23 cellular contexts compared by ENCODE assay signal in the genomic region with DNA sequence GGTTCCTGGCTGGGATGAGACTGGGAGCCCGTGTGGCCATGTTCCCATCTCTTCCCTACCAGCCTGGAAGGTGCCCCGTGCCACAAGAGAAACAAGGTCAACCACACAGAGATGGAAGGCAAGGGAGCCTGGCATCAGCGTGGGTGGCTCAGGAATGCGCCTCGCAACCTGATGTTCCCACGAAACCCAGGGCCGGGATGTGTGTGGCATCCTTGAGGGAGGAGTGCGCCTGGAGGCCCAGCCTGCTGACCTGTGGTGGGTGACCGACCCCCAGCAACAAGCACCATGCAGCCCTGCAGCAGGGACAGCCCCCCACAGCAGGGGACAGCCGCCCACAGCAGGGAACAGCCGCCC.
DNase-seq lines count a peak whose midpoint lies in the region; ATAC-seq lines count a peak whose summit lies in the region.
"Had no signal": no experiment of that assay in that cellular context is flagged by ENCODE, and none has a peak within 500 bp of the region (broad histone marks: within the 10 kb centered on the region; RNA-seq: fewer than 3 reads in every experiment).

No MANE protein-coding gene starts in this region.

- ATAC-seq in naive B cell (ENCODE audit: low read depth in 2 of 2) (no peak), GM18868 (IDR thresholded peaks at IDR 0.05; ENCODE audit: unreplicated experiment) (no peak)
- ATAC-seq: A549; activated CD8-positive, alpha-beta T cell treated with anti-CD3 and anti-CD28 coated beads, Interleukin-2, amount 10 ng/mL, durations not matched to agents 7 days and 5 days; activated T-cell treated with anti-CD3 and anti-CD28 coated beads, Interleukin-2, amount 50 U/mL, for 72 hours; stimulated activated effector memory CD8-positive, alpha-beta T cell treated with anti-CD3 and anti-CD28 coated beads, Interleukin-12 subunit alpha, Interleukin-12 subunit beta, amount 100 ng/mL, for 72 hours had no signal

- H3K27ac ChIP-seq in BLaER1 treated with 17β-estradiol and CSF1 and Interleukin-3, amounts not matched to agents 10 nM and 100 nM = no peak overlapping the region
- H3K27ac ChIP-seq in caudate nucleus (ENCODE audit: low read depth, low read length) = no peak overlapping the region
- H3K27ac ChIP-seq: A549, C4-2B, epithelial cell of prostate, parathyroid adenoma, suprapubic skin, vagina, WERI-Rb-1 had no signal

- H3K4me1 Mint-ChIP-seq in activated CD4-positive, alpha-beta T cell treated with anti-CD3 and anti-CD28 coated beads, Interleukin-2, amount 10 ng/mL, durations not matched to agents 24 days and 14 days = peaks cover 37% of the 10 kb centered on the region
- H3K4me1 Mint-ChIP-seq in activated T-helper 2 cell treated with anti-CD3 and anti-CD28 coated beads, Interferon-gamma antibody, Interleukin-2, Interleukin-4, amounts not matched to agents 10 μg/mL and 5 μg/mL and 100 μg/mL, durations not matched to agents 14 hours and 24 hours and 36 hours (ENCODE audit: low read depth) = peaks cover 44% of the 10 kb centered on the region
- peaks cover 41 to 68% (median 55%) of the 10 kb centered on the region in 3 donors for H3K4me1 Mint-ChIP-seq in naive B cell

- peaks cover 45% of the 10 kb centered on the region for H3K36me3 Mint-ChIP-seq in activated CD4-positive, alpha-beta T cell treated with anti-CD3 and anti-CD28 coated beads, Interleukin-2, amount 10 ng/mL, durations not matched to agents 24 days and 14 days (ENCODE audit: low read depth)
- H3K36me3 Mint-ChIP-seq in activated T-helper 2 cell treated with anti-CD3 and anti-CD28 coated beads, Interferon-gamma antibody, Interleukin-2, Interleukin-4, amounts not matched to agents 10 μg/mL and 5 μg/mL and 100 μg/mL, durations not matched to agents 14 hours and 24 hours and 36 hours (ENCODE audit: low read depth) = peaks cover 52% of the 10 kb centered on the region
- peaks cover 8 to 29% of the 10 kb centered on the region in 2 donors for H3K36me3 Mint-ChIP-seq in naive B cell

- H4K20me1 ChIP-seq in BLaER1 treated with 17β-estradiol and CSF1 and Interleukin-3, amounts not matched to agents 10 nM and 100 nM = peaks cover 34 to 96% (median 76%) of the 10 kb centered on the region in 11 experiments; a peak in 20 of 22 replicates

- peaks cover 0 to 19% (median 15%) of the 10 kb centered on the region in 11 experiments; a peak in 15 of 22 replicates for H3K9me3 ChIP-seq in BLaER1 treated with 17β-estradiol and CSF1 and Interleukin-3, amounts not matched to agents 10 nM and 100 nM (replicated peaks in 1 of 11)
- H3K9me3 ChIP-seq: A549, suprapubic skin, vagina had no signal

- H3K36me3 ChIP-seq in BLaER1 treated with 17β-estradiol and CSF1 and Interleukin-3, amounts not matched to agents 10 nM and 100 nM = peaks cover 26 to 51% (median 45%) of the 10 kb centered on the region in 11 experiments
- H3K36me3 ChIP-seq: vagina had no signal

- H3K4me2 ChIP-seq in BLaER1 treated with 17β-estradiol and CSF1 and Interleukin-3, amounts not matched to agents 10 nM and 100 nM = peak overlapping the region; percentile 49 to 78 (median 70)
- H3K4me2 ChIP-seq: A549 had no signal

- no peak overlapping the region for H3K27ac Mint-ChIP-seq in activated CD4-positive, alpha-beta T cell treated with anti-CD3 and anti-CD28 coated beads, Interleukin-2, amount 10 ng/mL, durations not matched to agents 24 days and 14 days
- no peak overlapping the region for H3K27ac Mint-ChIP-seq in activated T-helper 2 cell treated with anti-CD3 and anti-CD28 coated beads, Interferon-gamma antibody, Interleukin-2, Interleukin-4, amounts not matched to agents 10 μg/mL and 5 μg/mL and 100 μg/mL, durations not matched to agents 14 hours and 24 hours and 36 hours
- peak overlapping the region in 4 of 6 donors; percentile 33 to 98 (median 65) for H3K27ac Mint-ChIP-seq in naive B cell
- H3K27ac Mint-ChIP-seq: activated CD8-positive, alpha-beta T cell treated with anti-CD3 and anti-CD28 coated beads, Interleukin-2, amount 10 ng/mL, durations not matched to agents 7 days and 5 days; activated T-cell treated with anti-CD3 and anti-CD28 coated beads, Interleukin-2, amount 50 U/mL, for 72 hours had no signal

- no peaks in the 10 kb centered on the region for H3K9me3 Mint-ChIP-seq in activated CD4-positive, alpha-beta T cell treated with anti-CD3 and anti-CD28 coated beads, Interleukin-2, amount 10 ng/mL, durations not matched to agents 24 days and 14 days
- no peaks in the 10 kb centered on the region for H3K9me3 Mint-ChIP-seq in activated T-helper 2 cell treated with anti-CD3 and anti-CD28 coated beads, Interferon-gamma antibody, Interleukin-2, Interleukin-4, amounts not matched to agents 10 μg/mL and 5 μg/mL and 100 μg/mL, durations not matched to agents 14 hours and 24 hours and 36 hours
- peaks cover 0 to 3% (median 0%) of the 10 kb centered on the region in 7 donors for H3K9me3 Mint-ChIP-seq in naive B cell
- H3K9me3 Mint-ChIP-seq: activated T-cell treated with anti-CD3 and anti-CD28 coated beads, Interleukin-2, amount 50 U/mL, for 72 hours; stimulated activated effector memory CD8-positive, alpha-beta T cell treated with anti-CD3 and anti-CD28 coated beads, Interleukin-12 subunit alpha, Interleukin-12 subunit beta, amount 100 ng/mL, for 72 hours had no signal

- peaks cover 0 to 3% (median 0%) of the 10 kb centered on the region in 11 experiments; a peak in 1 of 22 replicates for H3K27me3 ChIP-seq in BLaER1 treated with 17β-estradiol and CSF1 and Interleukin-3, amounts not matched to agents 10 nM and 100 nM
- H3K27me3 ChIP-seq: suprapubic skin, vagina had no signal

- DNase-seq in activated CD4-positive, alpha-beta T cell treated with anti-CD3 and anti-CD28 coated beads, Interleukin-2, amount 10 ng/mL, durations not matched to agents 24 days and 14 days = no peak
- DNase-seq in activated CD4-positive, alpha-beta T cell treated with anti-CD3 and anti-CD28 coated beads for 4 hours = no peak
- no peak for DNase-seq in activated T-helper 2 cell treated with anti-CD3 and anti-CD28 coated beads, Interferon-gamma antibody, Interleukin-2, Interleukin-4, amounts not matched to agents 10 μg/mL and 5 μg/mL and 100 μg/mL, durations not matched to agents 14 hours and 24 hours and 36 hours (ENCODE audit: low spot score)
- DNase-seq in naive B cell (no peak), caudate nucleus (lab: John Stamatoyannopoulos, UW) (no peak), HT-29 (ENCODE audit: low spot score) (no peak)
- DNase-seq: activated CD8-positive, alpha-beta T cell treated with anti-CD3 and anti-CD28 coated beads, Interleukin-2, amount 10 ng/mL, durations not matched to agents 7 days and 5 days; activated T-cell treated with anti-CD3 and anti-CD28 coated beads, Interleukin-2, amount 50 U/mL, for 72 hours; GF-D8; NCI-H1048; NCI-H187 treated with DMSO at 0.1 percent for 48 hours; NCI-H226; NCI-H82; WERI-Rb-1 had no signal

- H3K4me3 Mint-ChIP-seq in activated CD4-positive, alpha-beta T cell treated with anti-CD3 and anti-CD28 coated beads, Interleukin-2, amount 10 ng/mL, durations not matched to agents 24 days and 14 days = peak overlapping the region; percentile 61
- H3K4me3 Mint-ChIP-seq in activated T-helper 2 cell treated with anti-CD3 and anti-CD28 coated beads, Interferon-gamma antibody, Interleukin-2, Interleukin-4, amounts not matched to agents 10 μg/mL and 5 μg/mL and 100 μg/mL, durations not matched to agents 14 hours and 24 hours and 36 hours (ENCODE audit: low read depth) = peak overlapping the region; percentile 62
- peak overlapping the region in 5 of 8 donors; percentile 30 to 71 (median 64) for H3K4me3 Mint-ChIP-seq in naive B cell
- H3K4me3 Mint-ChIP-seq: activated CD8-positive, alpha-beta T cell treated with anti-CD3 and anti-CD28 coated beads, Interleukin-2, amount 10 ng/mL, durations not matched to agents 7 days and 5 days had no signal

- no peaks in the 10 kb centered on the region for H3K27me3 Mint-ChIP-seq in activated CD4-positive, alpha-beta T cell treated with anti-CD3 and anti-CD28 coated beads, Interleukin-2, amount 10 ng/mL, durations not matched to agents 24 days and 14 days
- H3K27me3 Mint-ChIP-seq in activated T-helper 2 cell treated with anti-CD3 and anti-CD28 coated beads, Interferon-gamma antibody, Interleukin-2, Interleukin-4, amounts not matched to agents 10 μg/mL and 5 μg/mL and 100 μg/mL, durations not matched to agents 14 hours and 24 hours and 36 hours (ENCODE audit: low read depth) = no peaks in the 10 kb centered on the region
- no peaks in the 10 kb centered on the region for H3K27me3 Mint-ChIP-seq in naive B cell

- H3K4me3 ChIP-seq in BLaER1 treated with 17β-estradiol and CSF1 and Interleukin-3, amounts not matched to agents 10 nM and 100 nM = no peak overlapping the region
- H3K4me3 ChIP-seq: A549, suprapubic skin, vagina had no signal

- H3K9ac ChIP-seq in BLaER1 treated with 17β-estradiol and CSF1 and Interleukin-3, amounts not matched to agents 10 nM and 100 nM = no peak overlapping the region; a peak in 1 of 22 replicates
- H3K9ac ChIP-seq: parathyroid adenoma had no signal

- peaks cover 49 to 90% (median 73%) of the 10 kb centered on the region in 10 experiments for H3K4me1 ChIP-seq in BLaER1 treated with 17β-estradiol and CSF1 and Interleukin-3, amounts not matched to agents 10 nM and 100 nM
- H3K4me1 ChIP-seq: A549, parathyroid adenoma had no signal

- intact Hi-C loops in activated CD4-positive, alpha-beta T cell treated with anti-CD3 and anti-CD28 coated beads, Interleukin-2, amount 10 ng/mL, durations not matched to agents 24 days and 14 days (cut with micrococcal nuclease) = no loop called here
- intact Hi-C loops in activated T-helper 2 cell treated with anti-CD3 and anti-CD28 coated beads, Interferon-gamma antibody, Interleukin-2, Interleukin-4, amounts not matched to agents 10 μg/mL and 5 μg/mL and 100 μg/mL, durations not matched to agents 14 hours and 24 hours and 36 hours (cut with micrococcal nuclease) = no loop called here

Comparison
In these comparisons a context has a peak if more than half of its experiments do, and no peak if none do; other contexts are left out.
1. H3K27ac Mint-ChIP-seq: peak in naive B cell (4 of 6); none in activated CD4-positive, alpha-beta T cell treated with anti-CD3 and anti-CD28 coated beads, Interleukin-2, amount 10 ng/mL, durations not matched to agents 24 days and 14 days (single experiment) and activated T-helper 2 cell treated with anti-CD3 and anti-CD28 coated beads, Interferon-gamma antibody, Interleukin-2, Interleukin-4, amounts not matched to agents 10 μg/mL and 5 μg/mL and 100 μg/mL, durations not matched to agents 14 hours and 24 hours and 36 hours (single experiment).
2. Peak in every context shown above with its lines, with median percentiles within 50 percentile points of each other: H3K4me3 Mint-ChIP-seq.